8 cellular contexts compared by ENCODE assay signal in genomic region chr3:137032465-137033120, GRCh38.
A peak's percentile ranks its signal among the peaks of the same experiment; 100 is the strongest.
DNase-seq lines count a peak whose midpoint lies in the region; ATAC-seq and TF ChIP-seq lines count a peak whose summit lies in the region.

No MANE protein-coding gene starts in this region.

- H3K27ac Mint-ChIP-seq in activated naive CD4-positive, alpha-beta T cell treated with anti-CD3 and anti-CD28 coated beads for 36 hours: no peak overlapping the region

- H3K36me3 ChIP-seq in osteoblast (ENCODE audit: insufficient read depth, low read length) (no peaks in the 10 kb centered on the region), testis (ENCODE audit: low read depth, missing control alignments) (no peaks in the 10 kb centered on the region)

- WGBS in testis, 2 donors: 2 to 4% methylated on average over 21 to 31 of the region's 31 CpGs

- H3K9me3 Mint-ChIP-seq in activated naive CD4-positive, alpha-beta T cell treated with anti-CD3 and anti-CD28 coated beads for 36 hours: no peaks in the 10 kb centered on the region

- peak overlapping the region; percentile 93 for H2AFZ ChIP-seq in osteoblast (ENCODE audit: low read length)

- peak overlapping the region; percentile 92 for H3K4me2 ChIP-seq in osteoblast (ENCODE audit: insufficient read depth, low read length)

- H3K4me3 ChIP-seq in LNCaP clone FGC (ENCODE audit: low read depth, low read length): peak overlapping the region; percentile 23; the same call in 1 of the 2 replicates
- H3K4me3 ChIP-seq in osteoblast (ENCODE audit: insufficient read depth, low read length): peak overlapping the region; percentile 67
- peak overlapping the region; percentile 29 to 48 for H3K4me3 ChIP-seq in testis

- H3K27me3 Mint-ChIP-seq in activated naive CD4-positive, alpha-beta T cell treated with anti-CD3 and anti-CD28 coated beads for 36 hours (ENCODE audit: low read depth): peaks cover 15% of the 10 kb centered on the region

- no peaks in the 10 kb centered on the region for H3K9me3 ChIP-seq in osteoblast (ENCODE audit: low read depth, low read length)
- no peaks in the 10 kb centered on the region for H3K9me3 ChIP-seq in testis

- CTCF ChIA-PET in activated naive CD4-positive, alpha-beta T cell treated with anti-CD3 and anti-CD28 coated beads for 36 hours (lab: Charles Lee): interaction anchor here (0.6 to 2.6 kb wide), 25 partner anchors 8 to 1733 kb away, joined by 3 to 12 read pairs (median 4); partner anchors contain the start of gene STAG1

- peak; percentile 86 for TF ChIP-seq CTCF in LNCaP clone FGC (IDR thresholded peaks at IDR 0.05; ENCODE audit: control insufficient read depth, extremely low read depth, insufficient read depth)
- TF ChIP-seq CTCF in osteoblast (IDR thresholded peaks at IDR 0.05; ENCODE audit: extremely low read depth, low read depth, low read length): peak; percentile 97
- TF ChIP-seq CTCF in testis (IDR thresholded peaks at IDR 0.05): peak; percentile 77 to 97 (median 80)

- no peaks in the 10 kb centered on the region for H3K79me2 ChIP-seq in osteoblast (ENCODE audit: insufficient read depth, low read length)

- no peak overlapping the region for H3K27ac ChIP-seq in osteoblast (ENCODE audit: low read depth, low read length)
- no peak overlapping the region for H3K27ac ChIP-seq in testis

- H3K4me1 ChIP-seq in osteoblast (ENCODE audit: insufficient read depth, low read length) (no peaks in the 10 kb centered on the region), testis (peaks cover 5% of the 10 kb centered on the region)

- no peaks in the 10 kb centered on the region for H4K20me1 ChIP-seq in osteoblast (ENCODE audit: insufficient read depth, low read length)

- intact Hi-C loops in activated naive CD4-positive, alpha-beta T cell treated with anti-CD3 and anti-CD28 coated beads for 36 hours (cut with micrococcal nuclease): loop anchor here (1.0 to 5.0 kb wide), 6 partner anchors 75 to 957 kb away; no protein-coding TSS in a partner anchor
- intact Hi-C loops in testis (cut with DNase I; ENCODE audit: low total_unique reads): no loop called here

- TF ChIP-seq POLR2A in testis (IDR thresholded peaks at IDR 0.05): no peak

- H3K4me3 Mint-ChIP-seq in activated naive CD4-positive, alpha-beta T cell treated with anti-CD3 and anti-CD28 coated beads for 36 hours: peak overlapping the region; percentile 40

- H3K27me3 ChIP-seq in osteoblast (ENCODE audit: insufficient read depth, low read length): peaks cover 14% of the 10 kb centered on the region
- no peaks in the 10 kb centered on the region for H3K27me3 ChIP-seq in testis

- H3K36me3 Mint-ChIP-seq in activated naive CD4-positive, alpha-beta T cell treated with anti-CD3 and anti-CD28 coated beads for 36 hours (ENCODE audit: low read depth): no peaks in the 10 kb centered on the region

- DNase-seq in DMS79 treated with DMSO at 0.1 percent for 48 hours (lab: John Stamatoyannopoulos, UW) (peak; percentile 87), LNCaP clone FGC (ENCODE audit: low read depth) (peak; percentile 46), SHP77 treated with DMSO at 0.1 percent for 48 hours (lab: John Stamatoyannopoulos, UW) (peak; percentile 48), glomerular visceral epithelial cell (ENCODE audit: extremely low spot score) (peak; percentile 69), osteoblast (ENCODE audit: insufficient read length, low spot score, missing footprints) (peak; percentile 93), testis (peak; percentile 96)
- peak; percentile 91 for DNase-seq in activated naive CD4-positive, alpha-beta T cell treated with anti-CD3 and anti-CD28 coated beads for 36 hours

- peaks cover 7% of the 10 kb centered on the region for H3K4me1 Mint-ChIP-seq in activated naive CD4-positive, alpha-beta T cell treated with anti-CD3 and anti-CD28 coated beads for 36 hours (ENCODE audit: low read depth)

- ATAC-seq in GM21786 (IDR thresholded peaks at IDR 0.05; ENCODE audit: unreplicated experiment): peak; percentile 78

Comparison
In these comparisons a context has a peak if more than half of its experiments do, and no peak if none do; other contexts are left out.
1. DNase-seq: peak in every context shown above with its lines; median percentile 96 in testis; 93 in osteoblast; 91 in activated naive CD4-positive, alpha-beta T cell treated with anti-CD3 and anti-CD28 coated beads for 36 hours; 87 in DMS79 treated with DMSO at 0.1 percent for 48 hours; 69 in glomerular visceral epithelial cell; 48 in SHP77 treated with DMSO at 0.1 percent for 48 hours; 46 in LNCaP clone FGC.